ENCODE assay signal across 28 cellular contexts in genomic region chr11:1018091-1018490, GRCh38. TPM values are rescaled to one million over a fixed set of nuclear protein-coding genes. Genes with fewer than 3 reads are reported as not detected.
"Had no signal": no experiment of that assay in that cellular context is flagged by ENCODE, and none has a peak within 500 bp of the region (broad histone marks: within the 10 kb centered on the region; RNA-seq: fewer than 3 reads in every experiment).

No MANE protein-coding gene starts in this region.

- H3K36me3 ChIP-seq: brain microvascular endothelial cell, gastrocnemius medialis, sigmoid colon had no signal

- DNase-seq: activated CD4-positive, alpha-beta T cell treated with anti-CD3 and anti-CD28 coated beads, Interleukin-2, amount 10 ng/mL, durations not matched to agents 7 days and 5 days; activated CD8-positive, alpha-beta T cell treated with anti-CD3 and anti-CD28 coated beads, Interleukin-2, amount 10 ng/mL, durations not matched to agents 7 days and 5 days; activated gamma-delta T cell treated with Interleukin-2 at 50 U/mL for 16 hours; brain microvascular endothelial cell; caudate nucleus; effector memory CD8-positive, alpha-beta T cell; esophagus squamous epithelium; gastrocnemius medialis; hypothalamus; islet precursor cell; left cardiac atrium; midbrain; posterior cingulate gyrus; sigmoid colon; stimulated activated CD4-positive, alpha-beta T cell treated with anti-CD3 and anti-CD28 coated beads, Interleukin-15, amount 100 ng/mL, for 24 hours; stimulated activated naive B cell treated with anti-CD40 and anti-IgM and Interleukin-4, amounts not matched to agents 10 μg/mL and 1 μg/mL and 100 μg/mL, for 72 hours; SW 1271; T-helper 2 cell had no signal

- H3K4me3 Mint-ChIP-seq: activated CD4-positive, alpha-beta T cell treated with anti-CD3 and anti-CD28 coated beads, Interleukin-2, amount 10 ng/mL, durations not matched to agents 7 days and 5 days; activated CD8-positive, alpha-beta T cell treated with anti-CD3 and anti-CD28 coated beads, Interleukin-2, amount 10 ng/mL, durations not matched to agents 7 days and 5 days; activated T-helper 1 cell treated with anti-CD3 and anti-CD28 coated beads, Interleukin-12 subunit alpha, Interleukin-12 subunit beta, Interleukin-2, Interleukin-4 antibody, amounts not matched to agents 30 ng/mL and 10 ng/mL and 1 ng/mL, durations not matched to agents 14 hours and 24 hours and 36 hours; nephron; stimulated activated naive B cell treated with anti-CD40 and anti-IgM and Interleukin-4, amounts not matched to agents 10 μg/mL and 1 μg/mL and 100 μg/mL, for 72 hours had no signal

- H3K4me1 ChIP-seq: ascending aorta, esophagus squamous epithelium, sigmoid colon had no signal

- H3K4me1 Mint-ChIP-seq: nephron had no signal

- H3K9me3 ChIP-seq: ascending aorta, esophagus squamous epithelium, gastrocnemius medialis, sigmoid colon had no signal

- H3K27ac Mint-ChIP-seq: activated CD4-positive, alpha-beta T cell treated with anti-CD3 and anti-CD28 coated beads, Interleukin-2, amount 10 ng/mL, durations not matched to agents 7 days and 5 days; activated CD8-positive, alpha-beta T cell treated with anti-CD3 and anti-CD28 coated beads, Interleukin-2, amount 10 ng/mL, durations not matched to agents 7 days and 5 days; activated T-helper 1 cell treated with anti-CD3 and anti-CD28 coated beads, Interleukin-12 subunit alpha, Interleukin-12 subunit beta, Interleukin-2, Interleukin-4 antibody, amounts not matched to agents 30 ng/mL and 10 ng/mL and 1 ng/mL, durations not matched to agents 14 hours and 24 hours and 36 hours; nephron; stimulated activated naive B cell treated with anti-CD40 and anti-IgM and Interleukin-4, amounts not matched to agents 10 μg/mL and 1 μg/mL and 100 μg/mL, for 72 hours had no signal

- H3K4me3 ChIP-seq: ascending aorta, esophagus squamous epithelium, gastrocnemius medialis, sigmoid colon, smooth muscle cell had no signal

- FAIRE-seq: colon had no signal

- H3K4me2 ChIP-seq: smooth muscle cell had no signal

- H3K27me3 ChIP-seq: ascending aorta, brain microvascular endothelial cell, esophagus squamous epithelium, gastrocnemius medialis, sigmoid colon had no signal

- H3K27ac ChIP-seq: ascending aorta, brain microvascular endothelial cell, esophagus squamous epithelium, gastrocnemius medialis, sigmoid colon had no signal

- H3K27me3 Mint-ChIP-seq: activated CD4-positive, alpha-beta T cell treated with anti-CD3 and anti-CD28 coated beads, Interleukin-2, amount 10 ng/mL, durations not matched to agents 7 days and 5 days; effector memory CD8-positive, alpha-beta T cell; stimulated activated naive B cell treated with anti-CD40 and anti-IgM and Interleukin-4, amounts not matched to agents 10 μg/mL and 1 μg/mL and 100 μg/mL, for 72 hours had no signal

- ATAC-seq: activated CD8-positive, alpha-beta T cell treated with anti-CD3 and anti-CD28 coated beads, Interleukin-2, amount 10 ng/mL, durations not matched to agents 7 days and 5 days; effector memory CD8-positive, alpha-beta T cell; stimulated activated naive B cell treated with anti-CD40 and anti-IgM and Interleukin-4, amounts not matched to agents 10 μg/mL and 1 μg/mL and 100 μg/mL, for 72 hours had no signal

RNA-seq across cellular contexts. Expression of gene MUC6, which starts 18.4 kb away (rescaled TPM):
- total RNA-seq: activated CD4-positive, alpha-beta T cell treated with anti-CD3 and anti-CD28 coated beads, Interleukin-2, amount 10 ng/mL, durations not matched to agents 7 days and 5 days; activated CD8-positive, alpha-beta T cell treated with anti-CD3 and anti-CD28 coated beads, Interleukin-2, amount 10 ng/mL, durations not matched to agents 7 days and 5 days; activated T-helper 1 cell treated with anti-CD3 and anti-CD28 coated beads, Interleukin-12 subunit alpha, Interleukin-12 subunit beta, Interleukin-2, Interleukin-4 antibody, amounts not matched to agents 30 ng/mL and 10 ng/mL and 1 ng/mL, durations not matched to agents 14 hours and 24 hours and 36 hours; ascending aorta; dermis microvascular lymphatic vessel endothelial cell; gastrocnemius medialis; left cardiac atrium; omental fat pad; renal cortical epithelial cell; sigmoid colon; smooth muscle cell; ureter had no signal
- polyA plus RNA-seq: smooth muscle cell had no signal

RNA-seq across cellular contexts. Expression of gene MUC2, which starts 56.6 kb away (rescaled TPM):
- total RNA-seq: activated CD4-positive, alpha-beta T cell treated with anti-CD3 and anti-CD28 coated beads, Interleukin-2, amount 10 ng/mL, durations not matched to agents 7 days and 5 days; activated CD8-positive, alpha-beta T cell treated with anti-CD3 and anti-CD28 coated beads, Interleukin-2, amount 10 ng/mL, durations not matched to agents 7 days and 5 days; activated T-helper 1 cell treated with anti-CD3 and anti-CD28 coated beads, Interleukin-12 subunit alpha, Interleukin-12 subunit beta, Interleukin-2, Interleukin-4 antibody, amounts not matched to agents 30 ng/mL and 10 ng/mL and 1 ng/mL, durations not matched to agents 14 hours and 24 hours and 36 hours; dermis microvascular lymphatic vessel endothelial cell; liver; omental fat pad; renal cortical epithelial cell; smooth muscle cell had no signal
- polyA plus RNA-seq: smooth muscle cell had no signal
